Comparison of ENCODE assay signal across 1 cellular context in genomic region chr10:110774069-110775021, GRCh38.
A peak's percentile ranks its signal among the peaks of the same experiment; 100 is the strongest.
TF ChIP-seq lines count a peak whose summit lies in the region.

No MANE protein-coding gene starts in this region.

TF ChIP-seq in GM12878, 131 proteins besides CTCF, POLR2A, EP300 and RAD21 (continued from another document and continues in another):
- TF ChIP-seq PKNOX1 (IDR thresholded peaks at IDR 0.05) (peak; percentile 72; the same call in 1 of the 2 replicates), NFYA (IDR thresholded peaks at IDR 0.05; ENCODE audit: borderline replicate concordance, low read depth, low read length) (no peak), MTA2 (IDR thresholded peaks at IDR 0.05; ENCODE audit: low read depth) (peak; percentile 100), POU2F2 (IDR thresholded peaks at IDR 0.05; ENCODE audit: borderline replicate concordance, low read depth, low read length) (peak; percentile 99), IRF4 (IDR thresholded peaks at IDR 0.05; ENCODE audit: low read depth, low read length) (peak; percentile 100), CHD4 (IDR thresholded peaks at IDR 0.05) (no peak), BCL3 (IDR thresholded peaks at IDR 0.05; ENCODE audit: borderline replicate concordance, insufficient read depth, low read depth, low read length, poor library complexity, severe bottlenecking) (peak; percentile 97), MYC (IDR thresholded peaks at IDR 0.05; ENCODE audit: insufficient read depth, insufficient read length, insufficient replicate concordance, low read length, severe bottlenecking) (no peak), HDAC2 (IDR thresholded peaks at IDR 0.05) (no peak), SUZ12 (IDR thresholded peaks at IDR 0.05; ENCODE audit: unreplicated experiment) (no peak), IRF5 (IDR thresholded peaks at IDR 0.05; ENCODE audit: borderline replicate concordance) (no peak), ATF3 (IDR thresholded peaks at IDR 0.05; ENCODE audit: borderline replicate concordance, extremely low read depth, low read depth, low read length) (no peak), SREBF2 (IDR thresholded peaks at IDR 0.05; ENCODE audit: low read length) (no peak), PML (IDR thresholded peaks at IDR 0.05; ENCODE audit: low read length) (peak; percentile 90), KLF5 (IDR thresholded peaks at IDR 0.05; ENCODE audit: partially characterized antibody) (peak; percentile 82), YY1 (IDR thresholded peaks at IDR 0.05; ENCODE audit: low read depth, low read length) (no peak), EGR1 (IDR thresholded peaks at IDR 0.05; ENCODE audit: borderline replicate concordance in 1 of 2, low read depth in 2 of 2, low read length in 2 of 2) (no peak), LARP7 (IDR thresholded peaks at IDR 0.05) (no peak), ZNF274 (IDR thresholded peaks at IDR 0.05; ENCODE audit: insufficient read depth, insufficient read length) (no peak), SMAD1 (IDR thresholded peaks at IDR 0.05; ENCODE audit: low read depth, partially characterized antibody) (peak; percentile 93), GABPA (IDR thresholded peaks at IDR 0.05; ENCODE audit: low read depth) (peak; percentile 77), BHLHE40 (IDR thresholded peaks at IDR 0.05; ENCODE audit: borderline replicate concordance in 1 of 2, low read depth in 2 of 2, low read length in 1 of 2) (peak; percentile 86 to 88), FOXM1 (IDR thresholded peaks at IDR 0.05; ENCODE audit: low read depth, low read length) (peak; percentile 100), EED (IDR thresholded peaks at IDR 0.05; ENCODE audit: low read depth) (peak; percentile 97), ZNF207 (IDR thresholded peaks at IDR 0.05; ENCODE audit: borderline replicate concordance) (no peak; the same call in 1 of the 2 replicates), MXI1 (IDR thresholded peaks at IDR 0.05; ENCODE audit: low read depth, low read length) (peak; percentile 89; the same call in 1 of the 2 replicates), ZBTB40 (IDR thresholded peaks at IDR 0.05; ENCODE audit: borderline replicate concordance) (no peak), USF2 (IDR thresholded peaks at IDR 0.05; ENCODE audit: borderline replicate concordance, low read depth, low read length) (no peak), MAX (IDR thresholded peaks at IDR 0.05; ENCODE audit: low read depth, low read length) (no peak), ZBED1 (IDR thresholded peaks at IDR 0.05; ENCODE audit: borderline replicate concordance) (peak; percentile 96), CBX3 (IDR thresholded peaks at IDR 0.05; ENCODE audit: borderline replicate concordance, low read depth) (no peak), ZSCAN29 (IDR thresholded peaks at IDR 0.05) (peak; percentile 85), RFX5 (IDR thresholded peaks at IDR 0.05; ENCODE audit: low read depth, low read length) (no peak), SUPT20H (IDR thresholded peaks at IDR 0.05; ENCODE audit: borderline replicate concordance, control insufficient read depth, low read depth, low read length) (no peak), CEBPZ (IDR thresholded peaks at IDR 0.05; ENCODE audit: low read depth, low read length) (no peak), RELA (IDR thresholded peaks at IDR 0.05; ENCODE audit: borderline replicate concordance, partially characterized antibody) (peak; percentile 37), REST (IDR thresholded peaks at IDR 0.05; ENCODE audit: low read depth, low read length) (0 out of 2 replicates have a peak, but pooled peaks have one; percentile 23), TCF7 (IDR thresholded peaks at IDR 0.05; ENCODE audit: borderline replicate concordance) (peak; percentile 94), ZNF687 (IDR thresholded peaks at IDR 0.05) (peak; percentile 20)
